Comparison of ENCODE assay signal across 26 cellular contexts in the genomic region with DNA sequence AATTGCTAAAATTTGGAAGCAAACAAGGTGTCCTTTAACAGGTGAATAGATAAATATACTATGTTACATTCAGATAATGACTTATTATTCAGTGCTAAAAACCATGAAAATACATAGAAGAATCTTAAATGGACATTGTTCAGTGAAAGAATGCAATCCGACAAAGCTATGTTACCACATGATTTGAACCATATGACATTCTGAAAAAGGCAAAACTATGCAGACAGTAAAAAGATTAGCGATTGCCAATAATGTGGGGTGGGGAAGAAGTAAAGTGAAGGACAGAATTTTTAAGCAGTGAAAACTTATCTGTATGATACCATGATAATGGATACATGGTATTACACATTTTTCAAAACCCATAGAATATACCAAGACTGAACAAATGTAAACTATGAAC.
"Had no signal": no experiment of that assay in that cellular context is flagged by ENCODE, and none has a peak within 500 bp of the region (broad histone marks: within the 10 kb centered on the region; RNA-seq: fewer than 3 reads in every experiment).

No MANE protein-coding gene starts in this region.

- H3K36me3 ChIP-seq: brain microvascular endothelial cell, esophagus muscularis mucosa, gastroesophageal sphincter, heart right ventricle had no signal

- H3K4me3 ChIP-seq: coronary artery, dorsolateral prefrontal cortex, esophagus muscularis mucosa, gastroesophageal sphincter, heart right ventricle had no signal

- H3K4me1 ChIP-seq: esophagus muscularis mucosa, gastroesophageal sphincter had no signal

- DNase-seq: activated CD4-positive, alpha-beta memory T cell treated with anti-CD3 and anti-CD28 coated beads, Interleukin-2, amount 10 ng/mL, durations not matched to agents 7 days and 5 days; activated CD4-positive, alpha-beta T cell treated with anti-CD3 and anti-CD28 coated beads for 36 hours; activated CD4-positive, alpha-beta T cell treated with anti-CD3 and anti-CD28 coated beads, Interleukin-2, amount 10 ng/mL, durations not matched to agents 7 days and 5 days; activated CD4-positive, alpha-beta T cell treated with anti-CD3 and anti-CD28 coated beads, Interleukin-2, amount 50 U/mL, for 4 hours; activated CD4-positive, CD25-positive, alpha-beta regulatory T cell; activated CD4-positive, CD25-positive, alpha-beta regulatory T cell treated with anti-CD3 and anti-CD28 coated beads, Interleukin-2, amount 50 U/mL, for 72 hours; activated CD8-positive, alpha-beta memory T cell treated with anti-CD3 and anti-CD28 coated beads, Interleukin-2, amount 50 U/mL, for 48 hours; activated gamma-delta T cell; activated naive CD4-positive, alpha-beta T cell; activated naive CD4-positive, alpha-beta T cell treated with anti-CD3 and anti-CD28 coated beads, Interleukin-2, amount 10 ng/mL, durations not matched to agents 7 days and 5 days; activated naive CD8-positive, alpha-beta T cell treated with anti-CD3 and anti-CD28 coated beads, Interleukin-2, amount 10 ng/mL, durations not matched to agents 7 days and 5 days; activated T-cell treated with anti-CD3 and anti-CD28 coated beads for 4 hours; activated T-cell treated with anti-CD3 and anti-CD28 coated beads, Interleukin-2, amount 50 U/mL, for 24 hours; activated T-cell treated with anti-CD3 and anti-CD28 coated beads, Interleukin-2, amount 50 U/mL, for 72 hours; amniotic stem cell; anterior cingulate cortex; brain microvascular endothelial cell; dorsolateral prefrontal cortex; effector memory CD4-positive, alpha-beta T cell; endodermal cell; foreskin melanocyte; heart right ventricle; T-helper 2 cell had no signal

- H3K9me3 ChIP-seq: esophagus muscularis mucosa, gastroesophageal sphincter had no signal

- H3K27ac ChIP-seq: brain microvascular endothelial cell, coronary artery, dorsolateral prefrontal cortex, esophagus muscularis mucosa, gastroesophageal sphincter had no signal

- H3K27me3 ChIP-seq: brain microvascular endothelial cell, esophagus muscularis mucosa, gastroesophageal sphincter, heart right ventricle had no signal
